ENCODE assay signal across 22 cellular contexts in genomic region chr11:19891050-19891449, GRCh38.
"Had no signal": no experiment of that assay in that cellular context is flagged by ENCODE, and none has a peak within 500 bp of the region (broad histone marks: within the 10 kb centered on the region; RNA-seq: fewer than 3 reads in every experiment).

No MANE protein-coding gene starts in this region.

- H3K9me3 ChIP-seq: gastrocnemius medialis, right atrium auricular region had no signal

- H3K36me3 ChIP-seq: gastrocnemius medialis had no signal

- H3K27me3 ChIP-seq: gastrocnemius medialis, right atrium auricular region had no signal

- H3K9me3 Mint-ChIP-seq: activated naive CD8-positive, alpha-beta T cell treated with anti-CD3 and anti-CD28 coated beads, Interleukin-2, amount 10 ng/mL, durations not matched to agents 7 days and 5 days; activated T-helper 17 cell treated with anti-CD3 and anti-CD28 coated beads, Interleukin-2, amount 50 U/mL, for 72 hours; dendritic cell treated with granulocyte-macrophage colony-stimulating factor and Interleukin-4, amounts not matched to agents 40 ng/mL and 50 ng/mL, for 4 days; nephron progenitor cell; stimulated activated naive CD8-positive, alpha-beta T cell treated with anti-CD3 and anti-CD28 coated beads, Interleukin-15, Interleukin-2, amounts not matched to agents 100 ng/mL and 50 ng/mL, for 24 hours had no signal

- H3K4me1 Mint-ChIP-seq: activated CD4-positive, alpha-beta T cell treated with anti-CD3 and anti-CD28 coated beads for 36 hours; activated naive CD8-positive, alpha-beta T cell treated with anti-CD3 and anti-CD28 coated beads, Interleukin-2, amount 10 ng/mL, durations not matched to agents 7 days and 5 days; activated T-helper 17 cell treated with anti-CD3 and anti-CD28 coated beads, Interleukin-2, amount 50 U/mL, for 72 hours; T-cell had no signal

- H3K27ac Mint-ChIP-seq: activated CD4-positive, alpha-beta T cell treated with anti-CD3 and anti-CD28 coated beads for 36 hours; activated naive CD8-positive, alpha-beta T cell treated with anti-CD3 and anti-CD28 coated beads, Interleukin-2, amount 10 ng/mL, durations not matched to agents 7 days and 5 days; activated T-helper 17 cell treated with anti-CD3 and anti-CD28 coated beads, Interleukin-2, amount 50 U/mL, for 72 hours; dendritic cell treated with granulocyte-macrophage colony-stimulating factor and Interleukin-4, amounts not matched to agents 40 ng/mL and 50 ng/mL, for 4 days; nephron progenitor cell; progenitor cell of endocrine pancreas; stimulated activated naive CD8-positive, alpha-beta T cell treated with anti-CD3 and anti-CD28 coated beads, Interleukin-15, Interleukin-2, amounts not matched to agents 100 ng/mL and 50 ng/mL, for 24 hours; T-cell; WTC11 had no signal

- DNase-seq: activated CD4-positive, alpha-beta T cell treated with anti-CD3 and anti-CD28 coated beads for 36 hours; activated CD4-positive, alpha-beta T cell treated with anti-CD3 and anti-CD28 coated beads, Interleukin-2, amount 50 U/mL, for 48 hours; activated naive CD4-positive, alpha-beta T cell treated with Interleukin-2 at 50 U/mL for 16 hours; activated naive CD8-positive, alpha-beta T cell treated with anti-CD3 and anti-CD28 coated beads, Interleukin-2, amount 10 ng/mL, durations not matched to agents 7 days and 5 days; activated T-cell treated with anti-CD3 and anti-CD28 coated beads for 4 hours; amygdala; effector CD8-positive, alpha-beta T cell; gastrocnemius medialis; head of caudate nucleus; midbrain; nephron progenitor cell; nucleus accumbens; T-cell had no signal

- H3K4me3 Mint-ChIP-seq: activated CD4-positive, alpha-beta T cell treated with anti-CD3 and anti-CD28 coated beads for 36 hours; activated naive CD8-positive, alpha-beta T cell treated with anti-CD3 and anti-CD28 coated beads, Interleukin-2, amount 10 ng/mL, durations not matched to agents 7 days and 5 days; activated T-helper 17 cell treated with anti-CD3 and anti-CD28 coated beads, Interleukin-2, amount 50 U/mL, for 72 hours; dendritic cell treated with granulocyte-macrophage colony-stimulating factor and Interleukin-4, amounts not matched to agents 40 ng/mL and 50 ng/mL, for 4 days; nephron progenitor cell; stimulated activated naive CD8-positive, alpha-beta T cell treated with anti-CD3 and anti-CD28 coated beads, Interleukin-15, Interleukin-2, amounts not matched to agents 100 ng/mL and 50 ng/mL, for 24 hours; T-cell; WTC11 had no signal

- H3K4me3 ChIP-seq: gastrocnemius medialis, lung, right atrium auricular region, skin epidermis had no signal

- H3K27ac ChIP-seq: gastrocnemius medialis, skin epidermis had no signal

- H3K27me3 Mint-ChIP-seq: activated T-helper 17 cell treated with anti-CD3 and anti-CD28 coated beads, Interleukin-2, amount 50 U/mL, for 72 hours; progenitor cell of endocrine pancreas; stimulated activated naive CD8-positive, alpha-beta T cell treated with anti-CD3 and anti-CD28 coated beads, Interleukin-15, Interleukin-2, amounts not matched to agents 100 ng/mL and 50 ng/mL, for 24 hours had no signal

- H3K36me3 Mint-ChIP-seq: activated naive CD8-positive, alpha-beta T cell treated with anti-CD3 and anti-CD28 coated beads, Interleukin-2, amount 10 ng/mL, durations not matched to agents 7 days and 5 days; T-cell had no signal

- ATAC-seq: activated CD4-positive, alpha-beta T cell treated with anti-CD3 and anti-CD28 coated beads for 36 hours; activated T-helper 17 cell treated with anti-CD3 and anti-CD28 coated beads, Interleukin-2, amount 50 U/mL, for 72 hours; esophagus mucosa; gastrocnemius medialis; T-cell; WTC11 had no signal
